ENCODE assay signal across 8 cellular contexts in genomic region chr1:159161001-159161718, GRCh38. TPM values are rescaled to one million over a fixed set of nuclear protein-coding genes. Genes with fewer than 3 reads are reported as not detected.
DNase-seq lines count a peak whose midpoint lies in the region; FAIRE-seq and TF ChIP-seq lines count a peak whose summit lies in the region.

No MANE protein-coding gene starts in this region.

- no peaks in the 10 kb centered on the region for H3K9me3 ChIP-seq in HAP-1

- in situ Hi-C loops in HAP-1 (cut with MboI; ENCODE audit: low sequenced_read_pairs) = loop anchor here (5.0 kb wide), 1 partner anchor 36 kb away; no protein-coding TSS in a partner anchor
- in situ Hi-C loops in SK-MEL-5 (cut with HindIII; ENCODE audit: low pct_unique_long_range_greater_than_20kb, low sequenced_read_pairs) = no loop called here

- intact Hi-C loops in posterior cingulate gyrus (cut with DNase I) = loop anchor here (1.0 kb wide), 2 partner anchors 37 to 50 kb away; no protein-coding TSS in a partner anchor

- TF ChIP-seq CTCF in GM10266 (IDR thresholded peaks at IDR 0.05; ENCODE audit: control insufficient read depth, insufficient read depth, low read depth, missing control alignments) = peak; percentile 99

- no peak overlapping the region for H3K4me3 ChIP-seq in HAP-1

- no peaks in the 10 kb centered on the region for H3K36me3 ChIP-seq in HAP-1 (replicated peaks)

- peaks cover 5% of the 10 kb centered on the region; the same call in 1 of the 2 replicates for H3K27me3 ChIP-seq in HAP-1 (ENCODE audit: low read depth)

- peak; percentile 71 for DNase-seq in GM10266 (ENCODE audit: extremely low spot score)
- DNase-seq in HAP-1 (ENCODE audit: low spot score in 2 of 2) = peak; percentile 63 to 79
- DNase-seq in M059J (ENCODE audit: low read depth) = peak; percentile 88
- peak; percentile 86 for DNase-seq in SK-MEL-5 (ENCODE audit: low read depth, low spot score)
- peak; percentile 3 to 21 (median 6) for DNase-seq in activated naive CD4-positive, alpha-beta T cell (lab: John Stamatoyannopoulos, UW)
- DNase-seq in globus pallidus (ENCODE audit: low spot score) = peak; percentile 71
- peak; percentile 57 to 95 (median 76) for DNase-seq in posterior cingulate gyrus
- DNase-seq in urothelium cell line (ENCODE audit: low spot score) = peak; percentile 75

- no peaks in the 10 kb centered on the region for H3K4me1 ChIP-seq in HAP-1

- FAIRE-seq in urothelium cell line (lab: Jason Lieb, UNC) = no peak

RNA-seq across cellular contexts. Expression of gene CADM3, which starts 10.3 kb away (rescaled TPM):
- 0.47 and 0.54 TPM in 2 replicates for total RNA-seq in M059J (2014; rRNA removed; shearing (Covaris generic))
- 1.5 and 1.7 TPM in 2 replicates for total RNA-seq in SK-MEL-5 (2014; rRNA removed; shearing (Covaris generic))
- polyA plus RNA-seq in SK-MEL-5 (2015; cell fraction: cytosol; rRNA removed) = 6.6 and 7.1 TPM in 2 replicates
- 1.1 and 2.3 TPM in 2 replicates for polyA plus RNA-seq in SK-MEL-5 (2015; cell fraction: nucleus; rRNA removed)

RNA-seq across cellular contexts. Expression of gene ACKR1, which starts 43.5 kb away (rescaled TPM):
- not detected in 2 replicates for total RNA-seq in M059J (2014; rRNA removed; shearing (Covaris generic))
- not detected in 2 replicates for total RNA-seq in SK-MEL-5 (2014; rRNA removed; shearing (Covaris generic))
- 0.14 and 1.1 TPM in 2 replicates for polyA plus RNA-seq in SK-MEL-5 (2015; cell fraction: cytosol; rRNA removed)
- polyA plus RNA-seq in SK-MEL-5 (2015; cell fraction: nucleus; rRNA removed) = 7.0 TPM in 1 of 2 replicates, not detected in the other

Comparison
In these comparisons a context has a peak if more than half of its experiments do, and no peak if none do; other contexts are left out.
1. DNase-seq: peak in every context shown above with its lines; median percentile 88 in M059J; 86 in SK-MEL-5; 76 in posterior cingulate gyrus; 75 in urothelium cell line; 71 in GM10266; 71 in HAP-1; 71 in globus pallidus; 6 in activated naive CD4-positive, alpha-beta T cell.